In genomic region chr22:27300661-27301285, GRCh38 we compare ENCODE assay signal across 27 cellular contexts.
"Had no signal": no experiment of that assay in that cellular context is flagged by ENCODE, and none has a peak within 500 bp of the region (broad histone marks: within the 10 kb centered on the region; RNA-seq: fewer than 3 reads in every experiment).

No MANE protein-coding gene starts in this region.

- H3K36me3 Mint-ChIP-seq: immature natural killer cell; naive thymus-derived CD8-positive, alpha-beta T cell; neural progenitor cell had no signal

- H3K27me3 ChIP-seq: pancreas, right atrium auricular region, testis, thyroid gland, upper lobe of left lung had no signal

- H3K4me3 Mint-ChIP-seq: immature natural killer cell; naive thymus-derived CD8-positive, alpha-beta T cell; nephron progenitor cell; stimulated activated naive B cell treated with anti-CD40 and anti-IgM and Interleukin-4, amounts not matched to agents 10 μg/mL and 1 μg/mL and 100 μg/mL, for 72 hours had no signal

- DNase-seq: heart left ventricle; hypothalamus; immature natural killer cell; kidney; left colon; left lung; lower lobe of right lung; mammary epithelial cell; mesendoderm; naive thymus-derived CD8-positive, alpha-beta T cell; nephron progenitor cell; pancreas; stimulated activated CD4-positive, alpha-beta T cell treated with anti-CD3 and anti-CD28 coated beads, Interleukin-12 subunit alpha, Interleukin-12 subunit beta, amount 100 ng/mL, for 4 hours; stimulated activated CD4-positive, alpha-beta T cell treated with anti-CD3 and anti-CD28 coated beads, Interleukin-15, amount 100 ng/mL, for 24 hours; stimulated activated CD4-positive, alpha-beta T cell treated with anti-CD3 and anti-CD28 coated beads, Interleukin-2, amount 100 ng/mL, for 24 hours; stimulated activated CD4-positive, alpha-beta T cell treated with anti-CD3 and anti-CD28 coated beads, Interleukin-4, amount 100 ng/mL, for 1 hour; stimulated activated naive B cell treated with anti-CD40 and anti-IgM and Interleukin-4, amounts not matched to agents 10 μg/mL and 1 μg/mL and 100 μg/mL, for 72 hours; stimulated activated naive CD8-positive, alpha-beta T cell treated with anti-CD3 and anti-CD28 coated beads, Interleukin-15, Interleukin-2, amounts not matched to agents 100 U/mL and 50 U/mL, for 24 hours; stomach; testis; thyroid gland; transverse colon had no signal

- H3K4me1 Mint-ChIP-seq: immature natural killer cell had no signal

- H3K4me3 ChIP-seq: left lung, lower lobe of right lung, neural progenitor cell, pancreas, right atrium auricular region, skin epidermis, stomach, testis, thyroid gland, transverse colon, upper lobe of left lung had no signal

- ATAC-seq: heart left ventricle; left colon; left lung; lower lobe of right lung; naive thymus-derived CD8-positive, alpha-beta T cell; pancreas; sciatic nerve; stimulated activated naive B cell treated with anti-CD40 and anti-IgM and Interleukin-4, amounts not matched to agents 10 μg/mL and 1 μg/mL and 100 μg/mL, for 72 hours; stimulated activated naive CD8-positive, alpha-beta T cell treated with anti-CD3 and anti-CD28 coated beads, Interleukin-15, Interleukin-2, amounts not matched to agents 100 U/mL and 50 U/mL, for 24 hours had no signal

- H3K9me3 Mint-ChIP-seq: immature natural killer cell; naive thymus-derived CD8-positive, alpha-beta T cell; nephron progenitor cell; neural progenitor cell had no signal

- H3K27ac Mint-ChIP-seq: immature natural killer cell; naive thymus-derived CD8-positive, alpha-beta T cell; nephron progenitor cell; stimulated activated naive B cell treated with anti-CD40 and anti-IgM and Interleukin-4, amounts not matched to agents 10 μg/mL and 1 μg/mL and 100 μg/mL, for 72 hours had no signal

- H3K36me3 ChIP-seq: heart left ventricle, left lung, lower lobe of right lung, neural progenitor cell, pancreas, right atrium auricular region, stomach, thyroid gland, transverse colon, upper lobe of left lung had no signal
